Comparison of ENCODE assay signal across 8 cellular contexts in the genomic region with DNA sequence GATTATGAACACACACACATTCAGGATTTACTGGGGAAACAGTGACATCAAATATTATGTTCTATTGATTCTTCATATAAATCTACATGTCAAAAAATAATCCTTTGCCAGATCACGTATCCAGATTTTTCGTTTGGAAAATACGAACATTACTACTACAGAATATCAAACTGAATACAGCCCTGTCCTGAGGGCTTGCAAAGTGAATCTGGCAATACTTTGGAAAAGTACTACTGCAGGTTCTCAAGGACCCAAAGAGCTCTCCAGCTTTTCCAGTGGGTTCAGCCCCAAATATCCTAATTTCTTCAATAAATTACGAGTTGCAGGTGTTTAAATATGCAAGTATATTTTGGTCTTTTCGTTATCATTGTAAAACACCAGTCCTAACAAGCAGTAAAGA. TPM values are rescaled to one million over a fixed set of nuclear protein-coding genes. Genes with fewer than 3 reads are reported as not detected.
DNase-seq lines count a peak whose midpoint lies in the region; ATAC-seq and TF ChIP-seq lines count a peak whose summit lies in the region.

No MANE protein-coding gene starts in this region.

- peak overlapping the region; percentile 92 for H3K9ac ChIP-seq in SK-N-MC (ENCODE audit: insufficient read length)

- ATAC-seq in GM18505 (IDR thresholded peaks at IDR 0.05; ENCODE audit: unreplicated experiment) (peak; percentile 12), HG02623 (IDR thresholded peaks at IDR 0.05; ENCODE audit: unreplicated experiment) (peak; percentile 4), foreskin keratinocyte (no peak), omental fat pad (ENCODE audit: low FRiP score) (no peak)

- TF ChIP-seq CTCF in foreskin keratinocyte (conservative IDR thresholded peaks at IDR 0.05) (no peak), omental fat pad (IDR thresholded peaks at IDR 0.05) (no peak)

- TF ChIP-seq POLR2A in GM18505 (IDR thresholded peaks at IDR 0.05; ENCODE audit: borderline replicate concordance, extremely low read depth, insufficient read depth, insufficient read length): no peak

- DNase-seq in SK-N-MC (ENCODE audit: low read depth, low spot score) (no peak), foreskin keratinocyte (no peak), skeletal muscle cell (ENCODE audit: low read depth) (no peak), omental fat pad (ENCODE audit: low spot score) (no peak), NCI-H2196 (lab: John Stamatoyannopoulos, UW; ENCODE audit: unreplicated experiment) (no peak)
- DNase-seq in stimulated activated CD4-positive, alpha-beta T cell treated with anti-CD3 and anti-CD28 coated beads, Interleukin-15, amount 100 ng/mL, for 24 hours: no peak

- H3K4me3 ChIP-seq in SK-N-MC: peak overlapping the region; percentile 93
- H3K4me3 ChIP-seq in skeletal muscle cell (ENCODE audit: low read depth, low read length): peak overlapping the region; percentile 78

- H3K27me3 ChIP-seq in foreskin keratinocyte: no peaks in the 10 kb centered on the region

- H3K36me3 ChIP-seq in SK-N-MC (ENCODE audit: insufficient read depth, low read length): no peaks in the 10 kb centered on the region

- H3K27ac ChIP-seq in SK-N-MC (no peak overlapping the region), foreskin keratinocyte (peak overlapping the region; percentile 79)

- peaks cover 13% of the 10 kb centered on the region for H3K4me1 ChIP-seq in foreskin keratinocyte

- H3K9me3 ChIP-seq in SK-N-MC (ENCODE audit: low read depth, low read length): 0 out of 2 replicates have a peak, but pooled peaks cover 5% of the 10 kb centered on the region

RNA-seq across cellular contexts. Expression of a gene that starts 0.4 kb away (rescaled TPM):
- 114 and 120 TPM in 2 replicates for total RNA-seq in foreskin keratinocyte
- polyA plus RNA-seq in foreskin keratinocyte: 140 and 141 TPM in 2 replicates
- 10 to 100 TPM; 60.5 to 90.5 (median 84.3) TPM for total RNA-seq in omental fat pad

Comparison
In these comparisons a context has a peak if more than half of its experiments do, and no peak if none do; other contexts are left out.
1. ATAC-seq: peak in GM18505 (single experiment) and HG02623 (single experiment); none in foreskin keratinocyte (single experiment) and omental fat pad (single experiment).